In genomic region chr11:64379817-64380709, GRCh38 we compare ENCODE assay signal across 17 cellular contexts.
"Had no signal": no experiment of that assay in that cellular context is flagged by ENCODE, and none has a peak within 500 bp of the region (broad histone marks: within the 10 kb centered on the region; RNA-seq: fewer than 3 reads in every experiment).

No MANE protein-coding gene starts in this region.

- H3K4me3 ChIP-seq: colonic mucosa, esophagus squamous epithelium, heart left ventricle, ovary, testis had no signal

- H3K4me1 ChIP-seq: colonic mucosa had no signal

- DNase-seq: activated CD4-positive, alpha-beta T cell treated with anti-CD3 and anti-CD28 coated beads for 36 hours; activated CD8-positive, alpha-beta T cell treated with anti-CD3 and anti-CD28 coated beads, Interleukin-2, amount 10 ng/mL, durations not matched to agents 7 days and 5 days; activated naive CD4-positive, alpha-beta T cell treated with anti-CD3 and anti-CD28 coated beads for 36 hours; colonic mucosa; esophagus squamous epithelium; foreskin melanocyte; heart left ventricle; mammary epithelial cell; nephron progenitor cell; stimulated activated CD4-positive, alpha-beta T cell treated with anti-CD3 and anti-CD28 coated beads, Interleukin-15, amount 100 ng/mL, for 24 hours; stimulated activated CD4-positive, alpha-beta T cell treated with anti-CD3 and anti-CD28 coated beads, Interleukin-4, amount 100 ng/mL, for 24 hours; stimulated activated naive CD8-positive, alpha-beta T cell treated with anti-CD3 and anti-CD28 coated beads, Interleukin-15, amount 100 ng/mL, for 72 hours had no signal

- H3K27me3 Mint-ChIP-seq: activated CD4-positive, alpha-beta T cell treated with anti-CD3 and anti-CD28 coated beads for 36 hours; stimulated activated naive CD8-positive, alpha-beta T cell treated with anti-CD3 and anti-CD28 coated beads, Interleukin-15, amount 100 ng/mL, for 72 hours had no signal

- H3K9me3 Mint-ChIP-seq: activated naive CD4-positive, alpha-beta T cell treated with anti-CD3 and anti-CD28 coated beads for 36 hours; nephron progenitor cell; stimulated activated naive CD8-positive, alpha-beta T cell treated with anti-CD3 and anti-CD28 coated beads, Interleukin-15, amount 100 ng/mL, for 72 hours had no signal

- H3K27ac Mint-ChIP-seq: activated CD4-positive, alpha-beta T cell treated with anti-CD3 and anti-CD28 coated beads for 36 hours; activated CD8-positive, alpha-beta T cell treated with anti-CD3 and anti-CD28 coated beads, Interleukin-2, amount 10 ng/mL, durations not matched to agents 7 days and 5 days; activated naive CD4-positive, alpha-beta T cell treated with anti-CD3 and anti-CD28 coated beads for 36 hours; nephron progenitor cell; stimulated activated naive CD8-positive, alpha-beta T cell treated with anti-CD3 and anti-CD28 coated beads, Interleukin-15, amount 100 ng/mL, for 72 hours had no signal

- FAIRE-seq: astrocyte, islet of Langerhans had no signal

- H3K27me3 ChIP-seq: colonic mucosa, heart left ventricle, ovary, testis had no signal

- H3K36me3 ChIP-seq: colonic mucosa, esophagus squamous epithelium, heart left ventricle, ovary had no signal

- H3K9me3 ChIP-seq: colonic mucosa, esophagus squamous epithelium, heart left ventricle, ovary, testis had no signal

- H3K27ac ChIP-seq: colonic mucosa, esophagus squamous epithelium, heart left ventricle, ovary had no signal

- ATAC-seq: activated CD4-positive, alpha-beta T cell treated with anti-CD3 and anti-CD28 coated beads for 36 hours; activated CD8-positive, alpha-beta T cell treated with anti-CD3 and anti-CD28 coated beads, Interleukin-2, amount 10 ng/mL, durations not matched to agents 7 days and 5 days; heart left ventricle; left lobe of liver; stimulated activated naive CD8-positive, alpha-beta T cell treated with anti-CD3 and anti-CD28 coated beads, Interleukin-15, amount 100 ng/mL, for 72 hours had no signal

- H3K4me3 Mint-ChIP-seq: activated CD4-positive, alpha-beta T cell treated with anti-CD3 and anti-CD28 coated beads for 36 hours; activated CD8-positive, alpha-beta T cell treated with anti-CD3 and anti-CD28 coated beads, Interleukin-2, amount 10 ng/mL, durations not matched to agents 7 days and 5 days; activated naive CD4-positive, alpha-beta T cell treated with anti-CD3 and anti-CD28 coated beads for 36 hours; nephron progenitor cell; stimulated activated naive CD8-positive, alpha-beta T cell treated with anti-CD3 and anti-CD28 coated beads, Interleukin-15, amount 100 ng/mL, for 72 hours had no signal
